Comparison of ENCODE assay signal across 25 cellular contexts in the genomic region with DNA sequence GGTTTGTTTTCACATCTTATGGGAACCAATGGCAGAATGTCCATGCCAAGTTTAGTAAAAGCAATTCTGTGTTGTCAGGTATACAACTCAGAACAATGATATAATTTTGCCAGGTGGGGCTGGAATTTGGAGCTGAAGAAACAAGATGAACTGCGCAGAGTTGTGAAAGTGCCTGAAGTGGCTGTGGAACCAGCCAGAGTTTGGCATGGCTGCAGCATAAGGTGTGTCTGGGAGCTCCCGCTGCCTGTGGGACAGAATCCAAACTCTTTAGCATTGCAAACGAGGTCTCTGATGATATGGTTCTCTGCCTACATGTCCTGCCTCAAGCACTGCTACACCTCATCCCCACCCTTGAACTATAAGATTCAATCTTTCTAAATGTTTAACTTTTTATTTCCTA.
"Had no signal": no experiment of that assay in that cellular context is flagged by ENCODE, and none has a peak within 500 bp of the region (broad histone marks: within the 10 kb centered on the region; RNA-seq: fewer than 3 reads in every experiment).

No MANE protein-coding gene starts in this region.

- FAIRE-seq: TTC549 had no signal

- H3K9me3 ChIP-seq: body of pancreas, colonic mucosa, esophagus muscularis mucosa, heart right ventricle, thoracic aorta had no signal

- H3K4me3 ChIP-seq: body of pancreas, cardiac muscle cell, colonic mucosa, esophagus muscularis mucosa, heart right ventricle, lung, thoracic aorta had no signal

- DNase-seq: activated CD4-positive, alpha-beta T cell treated with anti-CD3 and anti-CD28 coated beads for 4 hours; activated CD4-positive, alpha-beta T cell treated with anti-CD3 and anti-CD28 coated beads, Interleukin-2, amount 50 U/mL, for 4 hours; activated naive CD4-positive, alpha-beta T cell; activated T-cell treated with anti-CD3 and anti-CD28 coated beads for 4 hours; activated T-cell treated with anti-CD3 and anti-CD28 coated beads, Interleukin-2, amount 50 U/mL, for 72 hours; aorta; body of pancreas; cerebellar nuclear complex; colonic mucosa; effector memory CD4-positive, alpha-beta T cell; foreskin melanocyte; heart right ventricle; posterior cingulate gyrus; right cardiac atrium; stimulated activated CD4-positive, alpha-beta T cell treated with anti-CD3 and anti-CD28 coated beads, Interleukin-12 subunit alpha, Interleukin-12 subunit beta, amount 100 ng/mL, for 4 hours; stimulated activated CD4-positive, alpha-beta T cell treated with anti-CD3 and anti-CD28 coated beads, Interleukin-4, amount 100 ng/mL, for 1 hour; stimulated activated naive CD8-positive, alpha-beta T cell treated with anti-CD3 and anti-CD28 coated beads, Interleukin-15, Interleukin-2, amounts not matched to agents 100 U/mL and 50 U/mL, for 24 hours; T-helper 9 cell had no signal

- H3K4me1 ChIP-seq: body of pancreas, colonic mucosa, esophagus muscularis mucosa, heart right ventricle had no signal

- H3K36me3 ChIP-seq: cardiac muscle cell, colonic mucosa, esophagus muscularis mucosa, heart right ventricle, thoracic aorta had no signal

- H3K27me3 ChIP-seq: body of pancreas, cardiac muscle cell, colonic mucosa, heart right ventricle had no signal

- H3K27ac ChIP-seq: body of pancreas, cardiac muscle cell, colonic mucosa, esophagus muscularis mucosa, heart right ventricle, thoracic aorta, VCaP had no signal

- ATAC-seq: activated T-cell treated with anti-CD3 and anti-CD28 coated beads, Interleukin-2, amount 50 U/mL, for 72 hours; body of pancreas; heart right ventricle; left lobe of liver; right cardiac atrium; stimulated activated naive CD8-positive, alpha-beta T cell treated with anti-CD3 and anti-CD28 coated beads, Interleukin-15, Interleukin-2, amounts not matched to agents 100 U/mL and 50 U/mL, for 24 hours had no signal
